Comparison of ENCODE assay signal across 12 cellular contexts in genomic region chr7:98200364-98200763, GRCh38. TPM values are rescaled to one million over a fixed set of nuclear protein-coding genes. Genes with fewer than 3 reads are reported as not detected.
DNase-seq lines count a peak whose midpoint lies in the region; ATAC-seq, FAIRE-seq and TF ChIP-seq lines count a peak whose summit lies in the region.
"Had no signal": no experiment of that assay in that cellular context is flagged by ENCODE, and none has a peak within 500 bp of the region (broad histone marks: within the 10 kb centered on the region; RNA-seq: fewer than 3 reads in every experiment).

No MANE protein-coding gene starts in this region.

- no peaks in the 10 kb centered on the region for H3K4me1 ChIP-seq in mucosa of descending colon (ENCODE audit: low read depth)

- ATAC-seq in GM21360 (IDR thresholded peaks at IDR 0.05; ENCODE audit: unreplicated experiment) (peak; percentile 40), HG03097 (IDR thresholded peaks at IDR 0.05; ENCODE audit: low FRiP score, unreplicated experiment) (peak; percentile 42), mucosa of descending colon (no peak)

- no peaks in the 10 kb centered on the region for H3K36me3 ChIP-seq in mucosa of descending colon (ENCODE audit: low read depth)

- no peak for DNase-seq in GM18507 (ENCODE audit: extremely low spot score, insufficient read length, low read depth)
- DNase-seq in activated CD8-positive, alpha-beta memory T cell treated with anti-CD3 and anti-CD28 coated beads, Interleukin-2, amount 50 U/mL, for 48 hours = peak; percentile 54
- DNase-seq in stimulated activated CD4-positive, alpha-beta T cell treated with anti-CD3 and anti-CD28 coated beads, Interleukin-4, amount 100 ng/mL, for 1 hour = no peak
- DNase-seq in mucosa of descending colon = no peak
- DNase-seq in epidermal melanocyte (ENCODE audit: insufficient read length, low spot score) = no peak
- no peak for DNase-seq in NCI-H345 treated with DMSO at 0.1 percent for 48 hours (lab: John Stamatoyannopoulos, UW; ENCODE audit: unreplicated experiment)
- DNase-seq: hippocampal formation; NCI-H1694 treated with DMSO at 0.1 percent for 48 hours; stimulated activated CD4-positive, alpha-beta T cell treated with anti-CD3 and anti-CD28 coated beads, Interleukin-4, amount 100 ng/mL, for 4 hours had no signal

- peak; percentile 88 for FAIRE-seq in GM18507 (lab: Jason Lieb, UNC)

- TF ChIP-seq CTCF in mucosa of descending colon (IDR thresholded peaks at IDR 0.05) = no peak

- intact Hi-C loops in mucosa of descending colon (cut with DNase I, micrococcal nuclease) = no loop called here

- H3K9me3 ChIP-seq in mucosa of descending colon = no peaks in the 10 kb centered on the region

- H3K4me3 ChIP-seq in mucosa of descending colon = no peak overlapping the region

RNA-seq across cellular contexts. Expression of gene BHLHA15, which starts 10.9 kb away (rescaled TPM):
- 1 to 10 TPM in 2 of 3 donors, not detected in 1; 1.3 to 2.8 TPM for total RNA-seq in mucosa of descending colon
- total RNA-seq: neural crest cell had no signal

RNA-seq across cellular contexts. Expression of gene TECPR1, which starts 51.7 kb away (rescaled TPM):
- total RNA-seq in mucosa of descending colon = 10 to 100 TPM; 37.0 to 50.5 (median 45.5) TPM
